In genomic region chr12:114694436-114695304, GRCh38 we compare ENCODE assay signal across 1 cellular context.
TF ChIP-seq lines count a peak whose summit lies in the region.

No MANE protein-coding gene starts in this region.

TF ChIP-seq in HEK293, 187 proteins besides CTCF, POLR2A, EP300 and RAD21 (continued from another document):
- no peak for TF ChIP-seq PATZ1 (tag by site-specific recombination; IDR thresholded peaks at IDR 0.05)
TF ChIP-seq in HEK293: peak in this region for 1.
